In the genomic region with DNA sequence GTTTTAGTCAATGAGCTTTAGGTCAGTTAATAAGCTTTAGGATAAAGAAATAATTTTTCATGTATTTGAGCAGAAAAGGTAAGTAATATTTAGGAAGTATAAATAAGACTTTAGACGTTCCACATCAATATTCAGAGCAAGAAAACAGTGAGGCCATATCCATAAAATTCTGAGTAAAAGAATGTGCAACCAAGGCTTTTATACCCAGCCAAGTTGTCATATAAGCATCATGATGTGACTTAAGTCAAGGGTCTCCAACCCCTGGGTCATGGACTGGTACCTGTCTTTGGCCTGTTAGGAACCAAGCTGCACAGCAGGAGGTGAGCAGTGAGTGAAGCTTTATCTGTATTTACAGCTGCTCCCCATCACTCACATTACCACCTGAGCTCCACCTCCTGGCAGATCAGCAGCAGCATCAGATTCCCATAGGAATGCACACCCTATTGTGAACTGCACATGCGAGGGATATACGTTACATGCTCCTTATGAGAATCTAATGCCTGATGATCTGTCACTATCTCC, we compare ENCODE assay signal across 8 cellular contexts.
"Had no signal": no experiment of that assay in that cellular context is flagged by ENCODE, and none has a peak within 500 bp of the region (broad histone marks: within the 10 kb centered on the region; RNA-seq: fewer than 3 reads in every experiment).

No MANE protein-coding gene starts in this region.

- ATAC-seq: GM23338 had no signal

- FAIRE-seq: H1, H54 had no signal

- DNase-seq: H9, HCEC 1CT, HFFc6, KG1 had no signal

- H3K27ac ChIP-seq: HL-60 had no signal

- H3K4me2 ChIP-seq: GM23338 had no signal

- H2AFZ ChIP-seq: GM23338 had no signal

- H3K4me3 ChIP-seq: GM23338 had no signal
